In genomic region chr10:75407296-75407715, GRCh38 we compare ENCODE assay signal across 9 cellular contexts. TPM values are rescaled to one million over a fixed set of nuclear protein-coding genes. Genes with fewer than 3 reads are reported as not detected.
A peak's percentile ranks its signal among the peaks of the same experiment; 100 is the strongest.
DNase-seq lines count a peak whose midpoint lies in the region; ATAC-seq lines count a peak whose summit lies in the region.
"Had no signal": no experiment of that assay in that cellular context is flagged by ENCODE, and none has a peak within 500 bp of the region (broad histone marks: within the 10 kb centered on the region; RNA-seq: fewer than 3 reads in every experiment).

No MANE protein-coding gene starts in this region.

- no peak overlapping the region for H3K23ac ChIP-seq in mesendoderm (ENCODE audit: low read length)

- peaks cover 3% of the 10 kb centered on the region for H3K4me1 ChIP-seq in mesendoderm (ENCODE audit: control insufficient read depth, low read depth, low read length)
- peaks cover 11% of the 10 kb centered on the region for H3K4me1 ChIP-seq in thymus (ENCODE audit: control insufficient read depth, insufficient read depth, low read length)

- H3K4me3 Mint-ChIP-seq in activated T-cell treated with anti-CD3 and anti-CD28 coated beads, Interleukin-2, amount 50 U/mL, for 72 hours: peak overlapping the region; percentile 70 to 80

- H3K27me3 Mint-ChIP-seq in activated T-cell treated with anti-CD3 and anti-CD28 coated beads, Interleukin-2, amount 50 U/mL, for 72 hours (ENCODE audit: low read depth): peaks cover 71% of the 10 kb centered on the region

- H3K79me1 ChIP-seq in mesendoderm (ENCODE audit: low read length): no peaks in the 10 kb centered on the region

- H3K18ac ChIP-seq in mesendoderm (ENCODE audit: low read length): peak overlapping the region; percentile 63

- no peak overlapping the region for H2BK5ac ChIP-seq in mesendoderm (ENCODE audit: low read length)

- no CpG with 5 or more reads among the region's 33 CpGs for WGBS in mesendoderm (ENCODE audit: extremely low coverage, insufficient coverage, low lambda C conversion rate)
- 18% methylated on average over 33 of the region's 33 CpGs for WGBS in thymus

- no peak overlapping the region for H3K9ac ChIP-seq in mesendoderm (ENCODE audit: low read length)

- H3K79me2 ChIP-seq in mesendoderm (ENCODE audit: control insufficient read depth, insufficient read depth, low read length): no peaks in the 10 kb centered on the region

- no peak overlapping the region for H2AK5ac ChIP-seq in mesendoderm (ENCODE audit: low read length)

- ATAC-seq in activated T-cell treated with anti-CD3 and anti-CD28 coated beads, Interleukin-2, amount 50 U/mL, for 72 hours (replicated peaks in 1 of 2): no peak
- ATAC-seq in HG02870 (IDR thresholded peaks at IDR 0.05; ENCODE audit: unreplicated experiment) (no peak), left lobe of liver (no peak)

- peaks cover 53% of the 10 kb centered on the region for H3K27me3 ChIP-seq in mesendoderm (ENCODE audit: insufficient read depth, low read length, poor library complexity)
- H3K27me3 ChIP-seq in thymus (ENCODE audit: control insufficient read depth, insufficient read depth): peaks cover 86% of the 10 kb centered on the region

- no peak overlapping the region for H3K4ac ChIP-seq in mesendoderm (ENCODE audit: low read depth, low read length)

- no peak overlapping the region for H4K8ac ChIP-seq in mesendoderm (ENCODE audit: low read depth, low read length)

- no peaks in the 10 kb centered on the region for H3K9me3 Mint-ChIP-seq in activated T-cell treated with anti-CD3 and anti-CD28 coated beads, Interleukin-2, amount 50 U/mL, for 72 hours

- H3K4me3 ChIP-seq in mesendoderm (ENCODE audit: low read length) (no peak overlapping the region), thymus (ENCODE audit: low read length) (peak overlapping the region; percentile 14)

- no peak overlapping the region for H4K5ac ChIP-seq in mesendoderm (ENCODE audit: low read length)

- peaks cover 1% of the 10 kb centered on the region for H3K9me3 ChIP-seq in thymus (ENCODE audit: control insufficient read depth)

- no peak overlapping the region for H3K27ac Mint-ChIP-seq in activated T-cell treated with anti-CD3 and anti-CD28 coated beads, Interleukin-2, amount 50 U/mL, for 72 hours

- no peak overlapping the region for H2BK15ac ChIP-seq in mesendoderm (replicated peaks; ENCODE audit: low read depth)

- H3K27ac ChIP-seq in caudate nucleus (ENCODE audit: low read depth, low read length): peak overlapping the region; percentile 70
- H3K27ac ChIP-seq in mesendoderm (ENCODE audit: low read depth, low read length): no peak overlapping the region
- H3K27ac ChIP-seq in thymus (ENCODE audit: low read depth): no peak overlapping the region

- no peak for DNase-seq in activated T-cell treated with anti-CD3 and anti-CD28 coated beads, Interleukin-2, amount 50 U/mL, for 72 hours
- no peak for DNase-seq in activated T-cell treated with anti-CD3 and anti-CD28 coated beads, Interleukin-2, amount 50 U/mL, for 1 hour
- DNase-seq in caudate nucleus (lab: John Stamatoyannopoulos, UW) (peak in 6 of 61 donors; percentile 32 to 54 (median 42)), mesendoderm (peak; percentile 51), left lobe of liver (ENCODE audit: low spot score) (no peak), cerebellar nuclear complex (lab: John Stamatoyannopoulos, UW) (no peak)
- DNase-seq: RPMI8226 had no signal

- no peak overlapping the region for H2BK120ac ChIP-seq in mesendoderm (ENCODE audit: low read depth, low read length)

- H3K36me3 Mint-ChIP-seq in activated T-cell treated with anti-CD3 and anti-CD28 coated beads, Interleukin-2, amount 50 U/mL, for 72 hours (ENCODE audit: insufficient read depth in 2 of 2): peaks cover 2 to 3% of the 10 kb centered on the region in 2 donors

- H3K4me2 ChIP-seq in mesendoderm (ENCODE audit: low read length): peak overlapping the region; percentile 9

- no peaks in the 10 kb centered on the region for H3K36me3 ChIP-seq in mesendoderm (ENCODE audit: control insufficient read depth, insufficient read depth, low read length)
- no peaks in the 10 kb centered on the region for H3K36me3 ChIP-seq in thymus (ENCODE audit: control insufficient read depth, insufficient read depth)

- no peak overlapping the region for H3K56ac ChIP-seq in mesendoderm (ENCODE audit: low read length)

- H3K4me1 Mint-ChIP-seq in activated T-cell treated with anti-CD3 and anti-CD28 coated beads, Interleukin-2, amount 50 U/mL, for 72 hours (ENCODE audit: low read depth): peaks cover 35% of the 10 kb centered on the region

RNA-seq across cellular contexts. Expression of gene ZNF503, which starts 5.7 kb away (rescaled TPM):
- 1 to 10 TPM in 1 of 2 donors, under 1 TPM in 1; 0.50 to 1.3 TPM for total RNA-seq in activated T-cell treated with anti-CD3 and anti-CD28 coated beads, Interleukin-2, amount 50 U/mL, for 72 hours
- 1.4 TPM for polyA plus RNA-seq in mesendoderm (2013, experiment 1 of 2)
- 1.3 TPM for polyA plus RNA-seq in mesendoderm (2013, experiment 2 of 2)
- 7.7 TPM for polyA plus RNA-seq in thymus
- 7.3 TPM for total RNA-seq in left lobe of liver

RNA-seq across cellular contexts. Expression of gene LRMDA, which starts 24.1 kb away (rescaled TPM):
- not detected for total RNA-seq in activated T-cell treated with anti-CD3 and anti-CD28 coated beads, Interleukin-2, amount 50 U/mL, for 72 hours
- 0.17 TPM for polyA plus RNA-seq in mesendoderm (2013, experiment 1 of 2)
- 0.69 TPM for polyA plus RNA-seq in mesendoderm (2013, experiment 2 of 2)
- polyA plus RNA-seq in thymus: 4.6 TPM
- total RNA-seq in left lobe of liver: 9.1 TPM
